Comparison of ENCODE assay signal across 1 cellular context in genomic region chr14:81219210-81219820, GRCh38.
TF ChIP-seq lines count a peak whose summit lies in the region.

No MANE protein-coding gene starts in this region.

TF ChIP-seq in K562, 482 proteins besides CTCF, POLR2A, EP300 and RAD21 (continued from another document and continues in another):
- TF ChIP-seq ZNF639 (CRISPR knock-in tag; conservative IDR thresholded peaks at IDR 0.05 in 1 of 2, IDR thresholded peaks at IDR 0.05 in 1 of 2) (peak in 1 of 2 experiments; percentile 59; a peak in 1 of 4 replicates), TCF7 (IDR thresholded peaks at IDR 0.05; ENCODE audit: borderline replicate concordance) (no peak), ZNF830 (CRISPR knock-in tag; IDR thresholded peaks at IDR 0.05) (no peak), ELF4 (CRISPR knock-in tag; IDR thresholded peaks at IDR 0.05) (no peak), TAF7 (tag; IDR thresholded peaks at IDR 0.05) (no peak), MYC (IDR thresholded peaks at IDR 0.05; ENCODE audit: low read depth, low read length) (peak; percentile 51; the same call in 1 of the 2 replicates), MYC (CRISPR knock-in tag; IDR thresholded peaks at IDR 0.05; ENCODE audit: borderline replicate concordance, low read depth) (no peak), SMARCA4 (IDR thresholded peaks at IDR 0.05) (no peak), TCF7L2 (IDR thresholded peaks at IDR 0.05; ENCODE audit: low read depth, low read length) (no peak), MYBL2 (IDR thresholded peaks at IDR 0.05; ENCODE audit: low read depth) (no peak), MYBL2 (CRISPR knock-in tag; IDR thresholded peaks at IDR 0.05; ENCODE audit: borderline replicate concordance) (no peak), SP2 (IDR thresholded peaks at IDR 0.05; ENCODE audit: extremely low read depth, low read depth, low read length, poor library complexity, severe bottlenecking) (no peak), ZBED1 (IDR thresholded peaks at IDR 0.05) (no peak), SIN3A (IDR thresholded peaks at IDR 0.05; ENCODE audit: borderline replicate concordance in 2 of 2, control insufficient read depth in 1 of 2, low read depth in 2 of 2, low read length in 2 of 2) (peak in 1 of 2 experiments; percentile 57; a peak in 2 of 4 replicates), BHLHE40 (IDR thresholded peaks at IDR 0.05; ENCODE audit: low read length) (no peak), ZBTB43 (CRISPR knock-in tag; IDR thresholded peaks at IDR 0.05) (no peak), ZBTB12 (CRISPR knock-in tag; IDR thresholded peaks at IDR 0.05) (peak; percentile 41; the same call in 1 of the 2 replicates), NR2C2 (CRISPR knock-in tag; IDR thresholded peaks at IDR 0.05) (no peak), NR2C2 (tag; IDR thresholded peaks at IDR 0.05) (no peak), RBM14 (IDR thresholded peaks at IDR 0.05; ENCODE audit: borderline replicate concordance, insufficient read depth, low read depth, low read length) (no peak), ZNF766 (CRISPR knock-in tag; conservative IDR thresholded peaks at IDR 0.05) (peak; percentile 38; the same call in 1 of the 2 replicates), ATF7 (IDR thresholded peaks at IDR 0.05) (peak; percentile 63), ZNF184 (CRISPR knock-in tag; IDR thresholded peaks at IDR 0.05) (no peak), POLR2B (IDR thresholded peaks at IDR 0.05; ENCODE audit: low read depth, partially characterized antibody) (peak; percentile 48), KDM5B (IDR thresholded peaks at IDR 0.05; ENCODE audit: insufficient replicate concordance, low read depth, low read length) (peak; percentile 88), ZEB2 (IDR thresholded peaks at IDR 0.05) (no peak), ZNF277 (CRISPR knock-in tag; IDR thresholded peaks at IDR 0.05; ENCODE audit: borderline replicate concordance) (no peak), ZBTB26 (CRISPR knock-in tag; IDR thresholded peaks at IDR 0.05) (no peak), ZNF224 (CRISPR knock-in tag; IDR thresholded peaks at IDR 0.05) (no peak), ZNF133 (CRISPR knock-in tag; IDR thresholded peaks at IDR 0.05) (no peak), E2F6 (IDR thresholded peaks at IDR 0.05; ENCODE audit: borderline replicate concordance in 1 of 2, extremely low read depth in 1 of 2, insufficient read depth in 1 of 2, insufficient read length in 1 of 2, low read depth in 1 of 2, low read length in 1 of 2, poor library complexity in 1 of 2, severe bottlenecking in 1 of 2) (peak in 1 of 2 experiments; percentile 69), NFRKB (IDR thresholded peaks at IDR 0.05; ENCODE audit: low read depth) (peak; percentile 88), POLR2AphosphoS5 (IDR thresholded peaks at IDR 0.05; ENCODE audit: control insufficient read depth, insufficient read depth, low read depth, low read length) (peak; percentile 65; the same call in 1 of the 2 replicates), FOXA1 (IDR thresholded peaks at IDR 0.05; ENCODE audit: borderline replicate concordance) (no peak), NR0B1 (IDR thresholded peaks at IDR 0.05; ENCODE audit: partially characterized antibody) (no peak), CTBP1 (IDR thresholded peaks at IDR 0.05; ENCODE audit: borderline replicate concordance) (no peak), THAP12 (CRISPR knock-in tag; IDR thresholded peaks at IDR 0.05) (0 out of 2 replicates have a peak, but pooled peaks have one; percentile 19), NONO (IDR thresholded peaks at IDR 0.05; ENCODE audit: low read depth in 2 of 2, low read length in 1 of 2) (0 out of 4 replicates have a peak, but pooled peaks of 1 of the 2 experiments have one; percentile 15), POLR3G (IDR thresholded peaks at IDR 0.05; ENCODE audit: extremely low read depth, insufficient read length, insufficient replicate concordance) (no peak), TAF9B (IDR thresholded peaks at IDR 0.05; ENCODE audit: partially characterized antibody) (peak; percentile 31), RHOXF2B (CRISPR knock-in tag; conservative IDR thresholded peaks at IDR 0.05) (no peak)
